Comparison of ENCODE assay signal across 27 cellular contexts in the genomic region with DNA sequence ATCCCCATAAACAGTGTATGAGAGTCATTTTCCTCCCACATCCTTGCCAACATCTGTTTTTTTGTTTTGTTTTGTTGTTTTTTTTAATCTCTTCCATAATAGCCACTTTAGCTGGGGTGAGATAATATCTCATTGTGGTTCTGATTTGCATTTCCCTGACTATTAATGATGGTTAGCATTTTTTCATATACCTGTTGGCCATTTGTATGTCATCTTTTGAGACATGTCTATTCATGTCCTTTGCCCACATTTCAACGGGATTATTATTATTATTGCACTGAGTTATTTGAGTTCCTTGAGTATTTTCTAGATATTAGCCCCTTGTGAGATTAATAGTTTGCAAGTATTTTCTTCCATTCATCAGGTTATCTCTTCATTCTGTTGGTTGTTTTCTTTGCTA.
"Had no signal": no experiment of that assay in that cellular context is flagged by ENCODE, and none has a peak within 500 bp of the region (broad histone marks: within the 10 kb centered on the region; RNA-seq: fewer than 3 reads in every experiment).

No MANE protein-coding gene starts in this region.

- H3K36me3 ChIP-seq: neutrophil, pancreas, prostate gland, right lobe of liver, sigmoid colon, stomach, thoracic aorta, thyroid gland, tibial nerve, upper lobe of left lung, vagina had no signal

- H3K4me1 ChIP-seq: pancreas, prostate gland, right lobe of liver, thyroid gland, tibial nerve, upper lobe of left lung had no signal

- H3K9me3 ChIP-seq: neutrophil, pancreas, prostate gland, right lobe of liver, thyroid gland, vagina had no signal

- H3K4me3 Mint-ChIP-seq: natural killer cell treated with Interleukin-12 subunit alpha and Interleukin-12 subunit beta and Interleukin-15 and Interleukin-18, amount 100 ng/mL, for 72 hours; nephron progenitor cell; neural crest cell; stimulated activated effector memory CD8-positive, alpha-beta T cell treated with anti-CD3 and anti-CD28 coated beads, Interleukin-12 subunit alpha, Interleukin-12 subunit beta, amount 100 ng/mL, for 72 hours; stimulated activated naive B cell treated with anti-CD40 and anti-IgM and Interleukin-4, amounts not matched to agents 10 μg/mL and 1 μg/mL and 100 μg/mL, for 72 hours; stimulated activated naive CD8-positive, alpha-beta T cell treated with anti-CD3 and anti-CD28 coated beads, Interleukin-15, Interleukin-2, amounts not matched to agents 100 ng/mL and 50 ng/mL, for 24 hours had no signal

- FAIRE-seq: pancreas, small intestine had no signal

- DNase-seq: nephron progenitor cell; nucleus accumbens; pancreas; retina; right cardiac atrium; right lobe of liver; sigmoid colon; small intestine; stimulated activated CD4-positive, alpha-beta T cell treated with anti-CD3 and anti-CD28 coated beads, Interleukin-15, amount 100 ng/mL, for 24 hours; stimulated activated CD4-positive, alpha-beta T cell treated with anti-CD3 and anti-CD28 coated beads, Interleukin-2, amount 100 ng/mL, for 24 hours; stimulated activated CD4-positive, alpha-beta T cell treated with anti-CD3 and anti-CD28 coated beads, Interleukin-2, amount 100 ng/mL, for 48 hours; stimulated activated CD4-positive, alpha-beta T cell treated with anti-CD3 and anti-CD28 coated beads, Interleukin-4, amount 100 ng/mL, for 24 hours; stimulated activated naive B cell treated with anti-CD40 and anti-IgM and Interleukin-4, amounts not matched to agents 10 μg/mL and 1 μg/mL and 100 μg/mL, for 72 hours; stimulated activated naive CD4-positive, alpha-beta T cell treated with Interleukin-2 at 50 U/mL for 16 hours; stomach; thyroid gland; trophoblast cell; upper lobe of left lung had no signal

- H3K4me1 Mint-ChIP-seq: neural crest cell; stimulated activated effector memory CD8-positive, alpha-beta T cell treated with anti-CD3 and anti-CD28 coated beads, Interleukin-12 subunit alpha, Interleukin-12 subunit beta, amount 100 ng/mL, for 72 hours had no signal

- H3K27me3 Mint-ChIP-seq: stimulated activated naive B cell treated with anti-CD40 and anti-IgM and Interleukin-4, amounts not matched to agents 10 μg/mL and 1 μg/mL and 100 μg/mL, for 72 hours had no signal

- ATAC-seq: natural killer cell treated with Interleukin-12 subunit alpha and Interleukin-12 subunit beta and Interleukin-15 and Interleukin-18, amount 100 ng/mL, for 72 hours; pancreas; right cardiac atrium; right lobe of liver; stimulated activated effector memory CD8-positive, alpha-beta T cell treated with anti-CD3 and anti-CD28 coated beads, Interleukin-12 subunit alpha, Interleukin-12 subunit beta, amount 100 ng/mL, for 72 hours; stimulated activated naive B cell treated with anti-CD40 and anti-IgM and Interleukin-4, amounts not matched to agents 10 μg/mL and 1 μg/mL and 100 μg/mL, for 72 hours had no signal

- H3K36me3 Mint-ChIP-seq: stimulated activated effector memory CD8-positive, alpha-beta T cell treated with anti-CD3 and anti-CD28 coated beads, Interleukin-12 subunit alpha, Interleukin-12 subunit beta, amount 100 ng/mL, for 72 hours had no signal

- H3K27ac ChIP-seq: neutrophil, pancreas, prostate gland, right lobe of liver, sigmoid colon, stomach, thoracic aorta, thyroid gland, tibial nerve, upper lobe of left lung, vagina had no signal

- H3K27me3 ChIP-seq: neutrophil, pancreas, right lobe of liver, sigmoid colon, stomach, thyroid gland, tibial nerve, upper lobe of left lung, vagina had no signal

- H3K27ac Mint-ChIP-seq: natural killer cell treated with Interleukin-12 subunit alpha and Interleukin-12 subunit beta and Interleukin-15 and Interleukin-18, amount 100 ng/mL, for 72 hours; nephron progenitor cell; stimulated activated effector memory CD8-positive, alpha-beta T cell treated with anti-CD3 and anti-CD28 coated beads, Interleukin-12 subunit alpha, Interleukin-12 subunit beta, amount 100 ng/mL, for 72 hours; stimulated activated naive B cell treated with anti-CD40 and anti-IgM and Interleukin-4, amounts not matched to agents 10 μg/mL and 1 μg/mL and 100 μg/mL, for 72 hours; stimulated activated naive CD8-positive, alpha-beta T cell treated with anti-CD3 and anti-CD28 coated beads, Interleukin-15, Interleukin-2, amounts not matched to agents 100 ng/mL and 50 ng/mL, for 24 hours had no signal

- H3K4me3 ChIP-seq: pancreas, prostate gland, right lobe of liver, sigmoid colon, stomach, thoracic aorta, thyroid gland, tibial nerve, upper lobe of left lung, vagina had no signal
